8 cellular contexts compared by ENCODE assay signal in genomic region chr4:169618986-169619385, GRCh38. TPM values are rescaled to one million over a fixed set of nuclear protein-coding genes. Genes with fewer than 3 reads are reported as not detected.
DNase-seq lines count a peak whose midpoint lies in the region; ATAC-seq lines count a peak whose summit lies in the region.

No MANE protein-coding gene starts in this region.

- ATAC-seq in activated CD4-positive, alpha-beta T cell treated with anti-CD3 and anti-CD28 coated beads for 36 hours = no peak
- ATAC-seq in activated CD8-positive, alpha-beta T cell treated with anti-CD3 and anti-CD28 coated beads, Interleukin-2, amount 10 ng/mL, durations not matched to agents 7 days and 5 days = no peak
- no peak for ATAC-seq in stimulated activated memory B cell treated with anti-CD40 and anti-IgM and Interleukin-4, amounts not matched to agents 10 μg/mL and 1 μg/mL and 100 μg/mL, for 72 hours
- no peak for ATAC-seq in GM18909 (IDR thresholded peaks at IDR 0.05; ENCODE audit: poor library complexity, unreplicated experiment)
- no peak for ATAC-seq in HG03439 (IDR thresholded peaks at IDR 0.05; ENCODE audit: unreplicated experiment)

- POLR2A ChIA-PET in activated CD4-positive, alpha-beta T cell treated with anti-CD3 and anti-CD28 coated beads for 36 hours (lab: Charles Lee) = interaction anchor here (0.6 kb wide), 1 partner anchor 104 kb away, joined by 5 read pairs; no protein-coding TSS in a partner anchor
- POLR2A ChIA-PET in activated CD8-positive, alpha-beta T cell treated with anti-CD3 and anti-CD28 coated beads, Interleukin-2, amount 10 ng/mL, durations not matched to agents 7 days and 5 days (lab: Charles Lee) = interaction anchor here (1.0 to 2.3 kb wide), 3 partner anchors 40 to 407 kb away, joined by 3 to 25 read pairs (median 4); partner anchors contain the start of gene MFAP3L

- peak overlapping the region; percentile 93 for H3K4me3 Mint-ChIP-seq in activated CD4-positive, alpha-beta T cell treated with anti-CD3 and anti-CD28 coated beads for 36 hours
- H3K4me3 Mint-ChIP-seq in activated CD8-positive, alpha-beta T cell treated with anti-CD3 and anti-CD28 coated beads, Interleukin-2, amount 10 ng/mL, durations not matched to agents 7 days and 5 days = peak overlapping the region; percentile 96
- H3K4me3 Mint-ChIP-seq in immature natural killer cell = peak overlapping the region; percentile 94 to 100 (median 99)
- peak overlapping the region; percentile 96 for H3K4me3 Mint-ChIP-seq in stimulated activated memory B cell treated with anti-CD40 and anti-IgM and Interleukin-4, amounts not matched to agents 10 μg/mL and 1 μg/mL and 100 μg/mL, for 72 hours

- H3K36me3 Mint-ChIP-seq in activated CD4-positive, alpha-beta T cell treated with anti-CD3 and anti-CD28 coated beads for 36 hours (ENCODE audit: low read depth) = peaks cover 3% of the 10 kb centered on the region
- H3K36me3 Mint-ChIP-seq in activated CD8-positive, alpha-beta T cell treated with anti-CD3 and anti-CD28 coated beads, Interleukin-2, amount 10 ng/mL, durations not matched to agents 7 days and 5 days (ENCODE audit: low read depth) = peaks cover 7% of the 10 kb centered on the region
- no peaks in the 10 kb centered on the region for H3K36me3 Mint-ChIP-seq in immature natural killer cell
- peaks cover 6% of the 10 kb centered on the region for H3K36me3 Mint-ChIP-seq in stimulated activated memory B cell treated with anti-CD40 and anti-IgM and Interleukin-4, amounts not matched to agents 10 μg/mL and 1 μg/mL and 100 μg/mL, for 72 hours

- no peaks in the 10 kb centered on the region for H3K27me3 Mint-ChIP-seq in activated CD4-positive, alpha-beta T cell treated with anti-CD3 and anti-CD28 coated beads for 36 hours
- no peaks in the 10 kb centered on the region for H3K27me3 Mint-ChIP-seq in activated CD8-positive, alpha-beta T cell treated with anti-CD3 and anti-CD28 coated beads, Interleukin-2, amount 10 ng/mL, durations not matched to agents 7 days and 5 days (ENCODE audit: low read depth)
- peaks cover 19 to 23% (median 21%) of the 10 kb centered on the region in 3 donors for H3K27me3 Mint-ChIP-seq in immature natural killer cell (ENCODE audit: low read depth in 3 of 3)
- no peaks in the 10 kb centered on the region for H3K27me3 Mint-ChIP-seq in stimulated activated memory B cell treated with anti-CD40 and anti-IgM and Interleukin-4, amounts not matched to agents 10 μg/mL and 1 μg/mL and 100 μg/mL, for 72 hours

- H3K4me1 Mint-ChIP-seq in activated CD4-positive, alpha-beta T cell treated with anti-CD3 and anti-CD28 coated beads for 36 hours = peaks cover 57% of the 10 kb centered on the region
- peaks cover 54% of the 10 kb centered on the region for H3K4me1 Mint-ChIP-seq in activated CD8-positive, alpha-beta T cell treated with anti-CD3 and anti-CD28 coated beads, Interleukin-2, amount 10 ng/mL, durations not matched to agents 7 days and 5 days (ENCODE audit: low read depth)
- H3K4me1 Mint-ChIP-seq in immature natural killer cell = peaks cover 46 to 56% of the 10 kb centered on the region in 2 donors
- H3K4me1 Mint-ChIP-seq in stimulated activated memory B cell treated with anti-CD40 and anti-IgM and Interleukin-4, amounts not matched to agents 10 μg/mL and 1 μg/mL and 100 μg/mL, for 72 hours = peaks cover 36% of the 10 kb centered on the region

- H3K27ac Mint-ChIP-seq in activated CD4-positive, alpha-beta T cell treated with anti-CD3 and anti-CD28 coated beads for 36 hours = peak overlapping the region; percentile 100
- peak overlapping the region; percentile 99 for H3K27ac Mint-ChIP-seq in activated CD8-positive, alpha-beta T cell treated with anti-CD3 and anti-CD28 coated beads, Interleukin-2, amount 10 ng/mL, durations not matched to agents 7 days and 5 days
- H3K27ac Mint-ChIP-seq in immature natural killer cell = peak overlapping the region; percentile 98 to 100 (median 100)
- H3K27ac Mint-ChIP-seq in stimulated activated memory B cell treated with anti-CD40 and anti-IgM and Interleukin-4, amounts not matched to agents 10 μg/mL and 1 μg/mL and 100 μg/mL, for 72 hours = peak overlapping the region; percentile 96

- intact Hi-C loops in activated CD4-positive, alpha-beta T cell treated with anti-CD3 and anti-CD28 coated beads for 36 hours (cut with DNase I, micrococcal nuclease) = loop anchor here in 1 of 2 experiments (10.0 kb wide), 1 partner anchor 1134 kb away; the partner anchor contains the start of gene DDX60L

- DNase-seq in activated CD4-positive, alpha-beta T cell treated with anti-CD3 and anti-CD28 coated beads for 36 hours = no peak
- DNase-seq in activated CD4-positive, alpha-beta T cell treated with anti-CD3 and anti-CD28 coated beads for 48 hours = no peak
- no peak for DNase-seq in activated CD8-positive, alpha-beta T cell treated with anti-CD3 and anti-CD28 coated beads, Interleukin-2, amount 10 ng/mL, durations not matched to agents 7 days and 5 days
- DNase-seq in immature natural killer cell (no peak), cortex of kidney (lab: John Stamatoyannopoulos, UW) (no peak)

- CTCF ChIA-PET in activated CD4-positive, alpha-beta T cell treated with anti-CD3 and anti-CD28 coated beads for 36 hours (lab: Charles Lee) = interaction anchor here (0.7 to 0.8 kb wide), 3 partner anchors 8 to 1139 kb away, joined by 3 read pairs; no protein-coding TSS in a partner anchor
- CTCF ChIA-PET in activated CD8-positive, alpha-beta T cell treated with anti-CD3 and anti-CD28 coated beads, Interleukin-2, amount 10 ng/mL, durations not matched to agents 7 days and 5 days (lab: Charles Lee) = interaction anchor here (0.7 to 3.0 kb wide), 9 partner anchors 8 to 142 kb away, joined by 3 to 14 read pairs (median 4); no protein-coding TSS in a partner anchor

- no peaks in the 10 kb centered on the region for H3K9me3 Mint-ChIP-seq in activated CD4-positive, alpha-beta T cell treated with anti-CD3 and anti-CD28 coated beads for 36 hours (ENCODE audit: low read depth)
- H3K9me3 Mint-ChIP-seq in activated CD8-positive, alpha-beta T cell treated with anti-CD3 and anti-CD28 coated beads, Interleukin-2, amount 10 ng/mL, durations not matched to agents 7 days and 5 days (ENCODE audit: insufficient read depth) = no peaks in the 10 kb centered on the region
- H3K9me3 Mint-ChIP-seq in immature natural killer cell = no peaks in the 10 kb centered on the region
- no peaks in the 10 kb centered on the region for H3K9me3 Mint-ChIP-seq in stimulated activated memory B cell treated with anti-CD40 and anti-IgM and Interleukin-4, amounts not matched to agents 10 μg/mL and 1 μg/mL and 100 μg/mL, for 72 hours

RNA-seq across cellular contexts. Expression of gene CLCN3, which starts 1.4 kb away (rescaled TPM):
- total RNA-seq in activated CD4-positive, alpha-beta T cell treated with anti-CD3 and anti-CD28 coated beads for 36 hours = 10 to 100 TPM; 21.2 to 22.0 TPM
- 10 to 100 TPM; 23.4 to 25.2 TPM for total RNA-seq in activated CD8-positive, alpha-beta T cell treated with anti-CD3 and anti-CD28 coated beads, Interleukin-2, amount 10 ng/mL, durations not matched to agents 7 days and 5 days
- 10 to 100 TPM in 1 of 3 donors, 1 to 10 TPM in 2; 4.7 to 12.6 (median 9.2) TPM for polyA plus RNA-seq in immature natural killer cell

RNA-seq across cellular contexts. Expression of gene NEK1, which starts 6.6 kb away (rescaled TPM):
- total RNA-seq in activated CD4-positive, alpha-beta T cell treated with anti-CD3 and anti-CD28 coated beads for 36 hours = 10 to 100 TPM in 1 of 2 experiments, 1 to 10 TPM in 1; 9.5 to 12.2 TPM
- total RNA-seq in activated CD8-positive, alpha-beta T cell treated with anti-CD3 and anti-CD28 coated beads, Interleukin-2, amount 10 ng/mL, durations not matched to agents 7 days and 5 days = 10 to 100 TPM; 15.7 to 16.7 TPM
- polyA plus RNA-seq in immature natural killer cell = 10 to 100 TPM in 1 of 3 donors, 1 to 10 TPM in 2; 2.5 to 12.8 (median 5.8) TPM
